16 cellular contexts compared by ENCODE assay signal in genomic region chr3:38267689-38268477, GRCh38. TPM values are rescaled to one million over a fixed set of nuclear protein-coding genes. Genes with fewer than 3 reads are reported as not detected.
A peak's percentile ranks its signal among the peaks of the same experiment; 100 is the strongest.
DNase-seq lines count a peak whose midpoint lies in the region; ATAC-seq and TF ChIP-seq lines count a peak whose summit lies in the region.
"Had no signal": no experiment of that assay in that cellular context is flagged by ENCODE, and none has a peak within 500 bp of the region (broad histone marks: within the 10 kb centered on the region; RNA-seq: fewer than 3 reads in every experiment).

No MANE protein-coding gene starts in this region.

- no peaks in the 10 kb centered on the region for H3K9me3 Mint-ChIP-seq in activated T-cell treated with anti-CD3 and anti-CD28 coated beads, Interleukin-2, amount 50 U/mL, for 24 hours
- no peaks in the 10 kb centered on the region for H3K9me3 Mint-ChIP-seq in activated T-cell treated with anti-CD3 and anti-CD28 coated beads, Interleukin-2, amount 50 U/mL, for 72 hours
- no peaks in the 10 kb centered on the region for H3K9me3 Mint-ChIP-seq in stimulated activated naive B cell treated with anti-CD40 and anti-IgM and Interleukin-4, amounts not matched to agents 10 μg/mL and 1 μg/mL and 100 μg/mL, for 72 hours
- peaks cover 4% of the 10 kb centered on the region for H3K9me3 Mint-ChIP-seq in activated T-helper 1 cell treated with anti-CD3 and anti-CD28 coated beads, Interleukin-12 subunit alpha, Interleukin-12 subunit beta, Interleukin-2, Interleukin-4 antibody, amounts not matched to agents 30 ng/mL and 10 ng/mL and 1 ng/mL, durations not matched to agents 14 hours and 24 hours and 36 hours
- H3K9me3 Mint-ChIP-seq: activated naive CD4-positive, alpha-beta T cell treated with anti-CD3 and anti-CD28 coated beads for 36 hours had no signal

- TF ChIP-seq CTCF in left ventricle myocardium inferior (IDR thresholded peaks at IDR 0.05; ENCODE audit: borderline replicate concordance) (no peak), omental fat pad (IDR thresholded peaks at IDR 0.05) (no peak)

- DNase-seq in activated T-cell treated with anti-CD3 and anti-CD28 coated beads, Interleukin-2, amount 50 U/mL, for 24 hours: no peak
- DNase-seq in activated T-cell treated with anti-CD3 and anti-CD28 coated beads, Interleukin-2, amount 50 U/mL, for 72 hours: no peak
- peak; percentile 35 for DNase-seq in Jurkat, Clone E6-1 (ENCODE audit: low read depth, low spot score)
- peak; percentile 9 for DNase-seq in dermis blood vessel endothelial cell
- no peak for DNase-seq in stimulated activated naive B cell treated with anti-CD40 and anti-IgM and Interleukin-4, amounts not matched to agents 10 μg/mL and 1 μg/mL and 100 μg/mL, for 72 hours
- no peak for DNase-seq in activated T-helper 1 cell treated with anti-CD3 and anti-CD28 coated beads, Interleukin-12 subunit alpha, Interleukin-12 subunit beta, Interleukin-2, Interleukin-4 antibody, amounts not matched to agents 30 ng/mL and 10 ng/mL and 1 ng/mL, durations not matched to agents 14 hours and 24 hours and 36 hours (ENCODE audit: low spot score)
- no peak for DNase-seq in left ventricle myocardium inferior
- DNase-seq in omental fat pad (ENCODE audit: low spot score): no peak
- DNase-seq: activated CD8-positive, alpha-beta memory T cell treated with anti-CD3 and anti-CD28 coated beads, Interleukin-2, amount 10 ng/mL, durations not matched to agents 7 days and 5 days; activated naive CD4-positive, alpha-beta T cell treated with anti-CD3 and anti-CD28 coated beads for 36 hours; foreskin melanocyte; MM.1S; NK-92 treated with Interleukin-12 subunit alpha and Interleukin-12 subunit beta, amount 100 ng/mL, for 24 hours; nucleus accumbens; stomach had no signal

- intact Hi-C loops in activated T-helper 1 cell treated with anti-CD3 and anti-CD28 coated beads, Interleukin-12 subunit alpha, Interleukin-12 subunit beta, Interleukin-2, Interleukin-4 antibody, amounts not matched to agents 30 ng/mL and 10 ng/mL and 1 ng/mL, durations not matched to agents 14 hours and 24 hours and 36 hours (cut with micrococcal nuclease): no loop called here
- intact Hi-C loops in left ventricle myocardium inferior (cut with micrococcal nuclease): no loop called here

- H3K4me3 ChIP-seq in Jurkat, Clone E6-1 (ENCODE audit: low read length): no peak overlapping the region
- no peak overlapping the region for H3K4me3 ChIP-seq in left ventricle myocardium inferior
- H3K4me3 ChIP-seq: stomach had no signal

- H3K4me1 Mint-ChIP-seq in activated T-cell treated with anti-CD3 and anti-CD28 coated beads, Interleukin-2, amount 50 U/mL, for 24 hours (ENCODE audit: low read depth): peaks cover 18% of the 10 kb centered on the region
- H3K4me1 Mint-ChIP-seq in activated T-cell treated with anti-CD3 and anti-CD28 coated beads, Interleukin-2, amount 50 U/mL, for 72 hours (ENCODE audit: low read depth): peaks cover 16% of the 10 kb centered on the region
- H3K4me1 Mint-ChIP-seq in stimulated activated naive B cell treated with anti-CD40 and anti-IgM and Interleukin-4, amounts not matched to agents 10 μg/mL and 1 μg/mL and 100 μg/mL, for 72 hours: peaks cover 17 to 30% of the 10 kb centered on the region in 2 donors
- H3K4me1 Mint-ChIP-seq in activated T-helper 1 cell treated with anti-CD3 and anti-CD28 coated beads, Interleukin-12 subunit alpha, Interleukin-12 subunit beta, Interleukin-2, Interleukin-4 antibody, amounts not matched to agents 30 ng/mL and 10 ng/mL and 1 ng/mL, durations not matched to agents 14 hours and 24 hours and 36 hours (ENCODE audit: low read depth): peaks cover 13% of the 10 kb centered on the region

- H3K4me1 ChIP-seq in left ventricle myocardium inferior: peaks cover 31% of the 10 kb centered on the region
- H3K4me1 ChIP-seq: stomach had no signal

- no peaks in the 10 kb centered on the region for H3K27me3 Mint-ChIP-seq in activated T-cell treated with anti-CD3 and anti-CD28 coated beads, Interleukin-2, amount 50 U/mL, for 24 hours
- H3K27me3 Mint-ChIP-seq in activated T-cell treated with anti-CD3 and anti-CD28 coated beads, Interleukin-2, amount 50 U/mL, for 72 hours (ENCODE audit: low read depth): no peaks in the 10 kb centered on the region
- no peaks in the 10 kb centered on the region for H3K27me3 Mint-ChIP-seq in stimulated activated naive B cell treated with anti-CD40 and anti-IgM and Interleukin-4, amounts not matched to agents 10 μg/mL and 1 μg/mL and 100 μg/mL, for 72 hours
- no peaks in the 10 kb centered on the region for H3K27me3 Mint-ChIP-seq in activated T-helper 1 cell treated with anti-CD3 and anti-CD28 coated beads, Interleukin-12 subunit alpha, Interleukin-12 subunit beta, Interleukin-2, Interleukin-4 antibody, amounts not matched to agents 30 ng/mL and 10 ng/mL and 1 ng/mL, durations not matched to agents 14 hours and 24 hours and 36 hours (ENCODE audit: insufficient read depth)
- H3K27me3 Mint-ChIP-seq: activated CD8-positive, alpha-beta memory T cell treated with anti-CD3 and anti-CD28 coated beads, Interleukin-2, amount 10 ng/mL, durations not matched to agents 7 days and 5 days had no signal

- peak overlapping the region; percentile 42 for H3K27ac Mint-ChIP-seq in activated T-cell treated with anti-CD3 and anti-CD28 coated beads, Interleukin-2, amount 50 U/mL, for 24 hours
- no peak overlapping the region for H3K27ac Mint-ChIP-seq in activated T-cell treated with anti-CD3 and anti-CD28 coated beads, Interleukin-2, amount 50 U/mL, for 72 hours
- peak overlapping the region; percentile 48 for H3K27ac Mint-ChIP-seq in stimulated activated naive B cell treated with anti-CD40 and anti-IgM and Interleukin-4, amounts not matched to agents 10 μg/mL and 1 μg/mL and 100 μg/mL, for 72 hours
- no peak overlapping the region for H3K27ac Mint-ChIP-seq in activated T-helper 1 cell treated with anti-CD3 and anti-CD28 coated beads, Interleukin-12 subunit alpha, Interleukin-12 subunit beta, Interleukin-2, Interleukin-4 antibody, amounts not matched to agents 30 ng/mL and 10 ng/mL and 1 ng/mL, durations not matched to agents 14 hours and 24 hours and 36 hours
- H3K27ac Mint-ChIP-seq: activated CD8-positive, alpha-beta memory T cell treated with anti-CD3 and anti-CD28 coated beads, Interleukin-2, amount 10 ng/mL, durations not matched to agents 7 days and 5 days; activated naive CD4-positive, alpha-beta T cell treated with anti-CD3 and anti-CD28 coated beads for 36 hours had no signal

- H3K27ac ChIP-seq in left ventricle myocardium inferior (replicated peaks): no peak overlapping the region
- H3K27ac ChIP-seq: stomach had no signal

- no peaks in the 10 kb centered on the region for H3K9me3 ChIP-seq in left ventricle myocardium inferior (replicated peaks)
- H3K9me3 ChIP-seq: stomach had no signal

- H3K36me3 ChIP-seq in left ventricle myocardium inferior: no peaks in the 10 kb centered on the region

- no peaks in the 10 kb centered on the region for H3K27me3 ChIP-seq in left ventricle myocardium inferior (ENCODE audit: low read depth)
- H3K27me3 ChIP-seq: stomach had no signal

- ATAC-seq in activated T-cell treated with anti-CD3 and anti-CD28 coated beads, Interleukin-2, amount 50 U/mL, for 72 hours (replicated peaks in 1 of 2): no peak
- peak; percentile 44 to 47 for ATAC-seq in stimulated activated naive B cell treated with anti-CD40 and anti-IgM and Interleukin-4, amounts not matched to agents 10 μg/mL and 1 μg/mL and 100 μg/mL, for 72 hours (replicated peaks)
- ATAC-seq in omental fat pad (ENCODE audit: low FRiP score): no peak
- ATAC-seq: activated CD8-positive, alpha-beta memory T cell treated with anti-CD3 and anti-CD28 coated beads, Interleukin-2, amount 10 ng/mL, durations not matched to agents 7 days and 5 days had no signal

- no peak overlapping the region for H3K4me3 Mint-ChIP-seq in activated T-cell treated with anti-CD3 and anti-CD28 coated beads, Interleukin-2, amount 50 U/mL, for 24 hours
- no peak overlapping the region for H3K4me3 Mint-ChIP-seq in activated T-cell treated with anti-CD3 and anti-CD28 coated beads, Interleukin-2, amount 50 U/mL, for 72 hours
- peak overlapping the region in 1 of 2 donors; percentile 49 for H3K4me3 Mint-ChIP-seq in stimulated activated naive B cell treated with anti-CD40 and anti-IgM and Interleukin-4, amounts not matched to agents 10 μg/mL and 1 μg/mL and 100 μg/mL, for 72 hours
- no peak overlapping the region for H3K4me3 Mint-ChIP-seq in activated T-helper 1 cell treated with anti-CD3 and anti-CD28 coated beads, Interleukin-12 subunit alpha, Interleukin-12 subunit beta, Interleukin-2, Interleukin-4 antibody, amounts not matched to agents 30 ng/mL and 10 ng/mL and 1 ng/mL, durations not matched to agents 14 hours and 24 hours and 36 hours
- H3K4me3 Mint-ChIP-seq: activated CD8-positive, alpha-beta memory T cell treated with anti-CD3 and anti-CD28 coated beads, Interleukin-2, amount 10 ng/mL, durations not matched to agents 7 days and 5 days; activated naive CD4-positive, alpha-beta T cell treated with anti-CD3 and anti-CD28 coated beads for 36 hours had no signal

- peaks cover 2% of the 10 kb centered on the region for H3K36me3 Mint-ChIP-seq in activated T-cell treated with anti-CD3 and anti-CD28 coated beads, Interleukin-2, amount 50 U/mL, for 24 hours (ENCODE audit: low read depth)
- peaks cover 0 to 1% of the 10 kb centered on the region in 2 donors for H3K36me3 Mint-ChIP-seq in activated T-cell treated with anti-CD3 and anti-CD28 coated beads, Interleukin-2, amount 50 U/mL, for 72 hours (ENCODE audit: insufficient read depth in 2 of 2)
- peaks cover 4 to 5% of the 10 kb centered on the region in 2 donors for H3K36me3 Mint-ChIP-seq in stimulated activated naive B cell treated with anti-CD40 and anti-IgM and Interleukin-4, amounts not matched to agents 10 μg/mL and 1 μg/mL and 100 μg/mL, for 72 hours
- H3K36me3 Mint-ChIP-seq in activated T-helper 1 cell treated with anti-CD3 and anti-CD28 coated beads, Interleukin-12 subunit alpha, Interleukin-12 subunit beta, Interleukin-2, Interleukin-4 antibody, amounts not matched to agents 30 ng/mL and 10 ng/mL and 1 ng/mL, durations not matched to agents 14 hours and 24 hours and 36 hours (ENCODE audit: low read depth): peaks cover 9% of the 10 kb centered on the region

RNA-seq across cellular contexts. Expression of gene SLC22A13, which starts 2.3 kb away (rescaled TPM):
- total RNA-seq in activated T-cell treated with anti-CD3 and anti-CD28 coated beads, Interleukin-2, amount 50 U/mL, for 72 hours: 1 to 10 TPM; 1.0 to 1.2 TPM
- not detected for polyA plus RNA-seq in Jurkat, Clone E6-1 (2012; ENCODE audit: insufficient read depth, insufficient read length)
- total RNA-seq in dermis blood vessel endothelial cell: 0.17 and 0.19 TPM in 2 replicates
- 0.65 and 0.78 TPM in 2 replicates for total RNA-seq in activated T-helper 1 cell treated with anti-CD3 and anti-CD28 coated beads, Interleukin-12 subunit alpha, Interleukin-12 subunit beta, Interleukin-2, Interleukin-4 antibody, amounts not matched to agents 30 ng/mL and 10 ng/mL and 1 ng/mL, durations not matched to agents 14 hours and 24 hours and 36 hours
- not detected for total RNA-seq in left ventricle myocardium inferior
- 1 to 10 TPM in 1 of 4 donors, under 1 TPM in 3; 0.48 to 2.5 (median 0.94) TPM for total RNA-seq in omental fat pad
- total RNA-seq: activated naive CD4-positive, alpha-beta T cell treated with anti-CD3 and anti-CD28 coated beads for 36 hours had no signal

RNA-seq across cellular contexts. Expression of gene SLC22A14, which starts 14.2 kb away (rescaled TPM):
- under 1 TPM; 0.14 to 0.21 TPM for total RNA-seq in activated T-cell treated with anti-CD3 and anti-CD28 coated beads, Interleukin-2, amount 50 U/mL, for 72 hours
- not detected for polyA plus RNA-seq in Jurkat, Clone E6-1 (2012; ENCODE audit: insufficient read depth, insufficient read length)
- total RNA-seq in dermis blood vessel endothelial cell (0.17 TPM in 1 of 2 replicates, not detected in the other), left ventricle myocardium inferior (not detected), omental fat pad (under 1 TPM in 2 of 4 donors, not detected in 2; 0.24 to 0.65 TPM)
- total RNA-seq in activated T-helper 1 cell treated with anti-CD3 and anti-CD28 coated beads, Interleukin-12 subunit alpha, Interleukin-12 subunit beta, Interleukin-2, Interleukin-4 antibody, amounts not matched to agents 30 ng/mL and 10 ng/mL and 1 ng/mL, durations not matched to agents 14 hours and 24 hours and 36 hours: not detected in 2 replicates
- total RNA-seq: activated CD8-positive, alpha-beta memory T cell treated with anti-CD3 and anti-CD28 coated beads, Interleukin-2, amount 10 ng/mL, durations not matched to agents 7 days and 5 days; activated naive CD4-positive, alpha-beta T cell treated with anti-CD3 and anti-CD28 coated beads for 36 hours; SK-MEL-5; stomach had no signal

Comparison
In these comparisons a context has a peak if more than half of its experiments do, and no peak if none do; other contexts are left out.
1. H3K27ac Mint-ChIP-seq: peak in activated T-cell treated with anti-CD3 and anti-CD28 coated beads, Interleukin-2, amount 50 U/mL, for 24 hours (single experiment) and stimulated activated naive B cell treated with anti-CD40 and anti-IgM and Interleukin-4, amounts not matched to agents 10 μg/mL and 1 μg/mL and 100 μg/mL, for 72 hours (single experiment); none in activated T-cell treated with anti-CD3 and anti-CD28 coated beads, Interleukin-2, amount 50 U/mL, for 72 hours (single experiment) and activated T-helper 1 cell treated with anti-CD3 and anti-CD28 coated beads, Interleukin-12 subunit alpha, Interleukin-12 subunit beta, Interleukin-2, Interleukin-4 antibody, amounts not matched to agents 30 ng/mL and 10 ng/mL and 1 ng/mL, durations not matched to agents 14 hours and 24 hours and 36 hours (single experiment).
2. DNase-seq: peak in Jurkat, Clone E6-1 (single experiment) and dermis blood vessel endothelial cell (single experiment); none in activated T-cell treated with anti-CD3 and anti-CD28 coated beads, Interleukin-2, amount 50 U/mL, for 24 hours (single experiment), activated T-cell treated with anti-CD3 and anti-CD28 coated beads, Interleukin-2, amount 50 U/mL, for 72 hours (0 of 2), stimulated activated naive B cell treated with anti-CD40 and anti-IgM and Interleukin-4, amounts not matched to agents 10 μg/mL and 1 μg/mL and 100 μg/mL, for 72 hours (single experiment), activated T-helper 1 cell treated with anti-CD3 and anti-CD28 coated beads, Interleukin-12 subunit alpha, Interleukin-12 subunit beta, Interleukin-2, Interleukin-4 antibody, amounts not matched to agents 30 ng/mL and 10 ng/mL and 1 ng/mL, durations not matched to agents 14 hours and 24 hours and 36 hours (single experiment), left ventricle myocardium inferior (single experiment) and omental fat pad (single experiment).
3. ATAC-seq: peak in stimulated activated naive B cell treated with anti-CD40 and anti-IgM and Interleukin-4, amounts not matched to agents 10 μg/mL and 1 μg/mL and 100 μg/mL, for 72 hours (2 of 2); none in activated T-cell treated with anti-CD3 and anti-CD28 coated beads, Interleukin-2, amount 50 U/mL, for 72 hours (0 of 2) and omental fat pad (single experiment).